ENCODE assay signal across 8 cellular contexts in genomic region chr21:39347537-39347936, GRCh38. TPM values are rescaled to one million over a fixed set of nuclear protein-coding genes. Genes with fewer than 3 reads are reported as not detected.
DNase-seq lines count a peak whose midpoint lies in the region; ATAC-seq, FAIRE-seq and TF ChIP-seq lines count a peak whose summit lies in the region.

No MANE protein-coding gene starts in this region.

- POLR2A ChIA-PET in naive thymus-derived CD4-positive, alpha-beta T cell (lab: Charles Lee): interaction anchor here (0.7 to 7.6 kb wide), 8 partner anchors 16 to 164 kb away, joined by 3 to 139 read pairs (median 4); partner anchors contain the start of genes BRWD1 and PSMG1

- no peak for ATAC-seq in naive thymus-derived CD4-positive, alpha-beta T cell
- ATAC-seq in HG03460 (IDR thresholded peaks at IDR 0.05; ENCODE audit: unreplicated experiment): no peak

- DNase-seq in MG63 (no peak), choroid plexus epithelial cell (ENCODE audit: low read depth) (no peak), H54 (ENCODE audit: insufficient read length, low spot score) (no peak), HK-2 (ENCODE audit: unreplicated experiment) (no peak), NK-92 (lab: John Stamatoyannopoulos, UW; ENCODE audit: unreplicated experiment) (no peak)
- DNase-seq in naive thymus-derived CD4-positive, alpha-beta T cell: no peak

- peaks cover 30 to 57% (median 41%) of the 10 kb centered on the region in 7 donors for H3K4me1 Mint-ChIP-seq in naive thymus-derived CD4-positive, alpha-beta T cell

- H3K36me3 Mint-ChIP-seq in naive thymus-derived CD4-positive, alpha-beta T cell: peaks cover 10 to 33% (median 31%) of the 10 kb centered on the region in 5 donors

- peaks cover 37% of the 10 kb centered on the region for H3K36me3 ChIP-seq in BLaER1
- H3K36me3 ChIP-seq in MG63: peaks cover 53% of the 10 kb centered on the region
- peaks cover 5 to 23% (median 12%) of the 10 kb centered on the region in 3 experiments for H3K36me3 ChIP-seq in naive thymus-derived CD4-positive, alpha-beta T cell (ENCODE audit: control insufficient read depth in 2 of 3, insufficient read depth in 3 of 3, low read length in 3 of 3)

- peaks cover 0 to 6% (median 0%) of the 10 kb centered on the region in 5 donors for H3K27me3 Mint-ChIP-seq in naive thymus-derived CD4-positive, alpha-beta T cell

- intact Hi-C loops in naive thymus-derived CD4-positive, alpha-beta T cell (cut with micrococcal nuclease): loop anchor here in 1 of 2 donors (5.0 kb wide), 1 partner anchor 50 kb away; no protein-coding TSS in a partner anchor

- H4K20me1 ChIP-seq in BLaER1: peaks cover 55% of the 10 kb centered on the region

- TF ChIP-seq POLR2A in H54 (IDR thresholded peaks at IDR 0.05; ENCODE audit: low read depth, low read length): no peak

- FAIRE-seq in H54 (lab: Jason Lieb, UNC): no peak

- peak overlapping the region; percentile 99 for H3K27ac ChIP-seq in BLaER1
- H3K27ac ChIP-seq in naive thymus-derived CD4-positive, alpha-beta T cell (ENCODE audit: low read depth, low read length): peak overlapping the region; percentile 78

- H3K9me3 ChIP-seq in BLaER1 (no peaks in the 10 kb centered on the region), MG63 (no peaks in the 10 kb centered on the region)
- H3K9me3 ChIP-seq in naive thymus-derived CD4-positive, alpha-beta T cell (ENCODE audit: control insufficient read depth in 2 of 3, low read length in 3 of 3): no peaks in the 10 kb centered on the region

- H3K4me1 ChIP-seq in BLaER1: peaks cover 44% of the 10 kb centered on the region
- peaks cover 20 to 25% of the 10 kb centered on the region in 2 donors for H3K4me1 ChIP-seq in naive thymus-derived CD4-positive, alpha-beta T cell (ENCODE audit: control insufficient read depth in 2 of 2, insufficient read depth in 2 of 2, low read length in 2 of 2)

- TF ChIP-seq CTCF in choroid plexus epithelial cell (conservative IDR thresholded peaks at IDR 0.05; ENCODE audit: low read depth, low read length): no peak

- peak overlapping the region; percentile 88 for H3K4me2 ChIP-seq in BLaER1

- peak overlapping the region; percentile 80 to 96 (median 93) for H3K27ac Mint-ChIP-seq in naive thymus-derived CD4-positive, alpha-beta T cell

- peaks cover 0 to 3% (median 0%) of the 10 kb centered on the region in 11 donors for H3K9me3 Mint-ChIP-seq in naive thymus-derived CD4-positive, alpha-beta T cell

- H3K27me3 ChIP-seq in BLaER1: no peaks in the 10 kb centered on the region
- no peaks in the 10 kb centered on the region for H3K27me3 ChIP-seq in MG63
- H3K27me3 ChIP-seq in naive thymus-derived CD4-positive, alpha-beta T cell (ENCODE audit: control insufficient read depth in 2 of 2, insufficient read depth in 2 of 2, low read length in 2 of 2): no peaks in the 10 kb centered on the region

- H3K9ac ChIP-seq in BLaER1: peak overlapping the region; percentile 99

- CTCF ChIA-PET in naive thymus-derived CD4-positive, alpha-beta T cell (lab: Charles Lee): interaction anchor here (0.6 to 1.6 kb wide), 4 partner anchors 9 to 94 kb away, joined by 3 to 6 read pairs (median 3); partner anchors contain the start of gene BRWD1

- H3K4me3 Mint-ChIP-seq in naive thymus-derived CD4-positive, alpha-beta T cell: peak overlapping the region; percentile 84 to 94 (median 91)

- H3K4me3 ChIP-seq in BLaER1 (peak overlapping the region; percentile 89), MG63 (peak overlapping the region; percentile 94), choroid plexus epithelial cell (ENCODE audit: low read depth, low read length) (peak overlapping the region; percentile 88)
- H3K4me3 ChIP-seq in naive thymus-derived CD4-positive, alpha-beta T cell (ENCODE audit: low read length): peak overlapping the region; percentile 87

RNA-seq across cellular contexts. Expression of gene HMGN1, which starts 1.4 kb away (rescaled TPM):
- 474 and 726 TPM in 2 replicates for total RNA-seq in MG63 (2014; rRNA removed; shearing (Covaris generic); ENCODE audit: low replicate concordance)
- total RNA-seq in naive thymus-derived CD4-positive, alpha-beta T cell: 100 to 1,000 TPM; 198 to 310 (median 262) TPM
- polyA plus RNA-seq in naive thymus-derived CD4-positive, alpha-beta T cell: 100 to 1,000 TPM; 198 to 286 TPM

RNA-seq across cellular contexts. Expression of gene BRWD1, which starts 34.1 kb away (rescaled TPM):
- total RNA-seq in MG63 (2014; rRNA removed; shearing (Covaris generic); ENCODE audit: low replicate concordance): 33.8 and 67.0 TPM in 2 replicates
- 100 to 1,000 TPM in 1 of 5 experiments, 10 to 100 TPM in 4; 41.1 to 108 (median 83.9) TPM for total RNA-seq in naive thymus-derived CD4-positive, alpha-beta T cell
- 10 to 100 TPM; 27.4 to 46.3 TPM for polyA plus RNA-seq in naive thymus-derived CD4-positive, alpha-beta T cell
